Comparison of ENCODE assay signal across 8 cellular contexts in the genomic region with DNA sequence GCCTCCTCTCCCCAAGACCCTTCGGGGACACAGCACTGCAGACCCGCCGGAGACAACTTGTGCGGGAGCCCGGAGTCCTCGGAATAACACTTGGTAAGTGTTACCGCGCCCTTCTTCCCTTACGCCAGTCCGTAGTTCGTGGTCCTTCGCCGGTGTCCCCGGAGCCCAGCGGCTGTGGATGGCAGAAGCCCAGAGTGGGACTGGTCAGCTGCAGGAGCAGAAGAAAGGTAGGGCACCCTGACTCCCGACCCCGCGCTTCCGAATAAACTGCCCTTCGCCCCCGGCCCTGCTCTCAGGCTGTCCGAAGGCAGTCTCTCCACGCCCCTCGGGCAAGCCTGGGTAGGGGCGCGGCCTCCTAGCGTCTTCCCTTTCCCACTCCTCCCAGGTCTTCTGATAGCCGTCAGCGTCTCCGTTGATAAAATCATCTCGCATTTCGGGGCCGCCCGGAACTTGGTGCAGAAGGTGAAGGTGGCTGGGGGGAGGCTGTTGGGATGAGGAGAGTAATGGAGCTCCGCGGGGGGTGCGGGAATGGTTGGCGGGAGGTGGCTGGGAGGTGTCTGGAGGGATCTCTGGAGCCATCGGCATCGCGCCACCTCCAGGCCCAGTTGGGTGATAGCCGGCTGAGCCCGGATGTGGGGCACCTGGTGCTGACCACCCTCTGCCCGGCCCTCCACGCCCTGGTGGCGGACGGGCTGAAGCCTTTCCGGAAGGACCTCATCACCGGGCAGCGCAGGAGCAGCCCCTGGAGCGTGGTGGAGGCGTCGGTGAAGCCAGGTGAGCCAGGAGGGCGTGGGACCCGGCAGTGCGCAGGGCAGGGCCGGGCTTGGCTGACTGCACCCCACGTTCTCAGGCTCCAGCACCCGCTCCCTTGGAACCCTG. TPM values are rescaled to one million over a fixed set of nuclear protein-coding genes. Genes with fewer than 3 reads are reported as not detected.
DNase-seq lines count a peak whose midpoint lies in the region; ATAC-seq and TF ChIP-seq lines count a peak whose summit lies in the region.

No MANE protein-coding gene starts in this region.

- peak overlapping the region in 10 of 11 experiments; percentile 64 to 88 (median 81); a peak in 19 of 22 replicates for H3K27ac ChIP-seq in BLaER1 treated with 17β-estradiol and CSF1 and Interleukin-3, amounts not matched to agents 10 nM and 100 nM
- H3K27ac ChIP-seq in heart right ventricle, result peak overlapping the region; percentile 9 to 98 (median 97)
- peak overlapping the region; percentile 95 for H3K27ac ChIP-seq in parathyroid adenoma

- peaks cover 13 to 40% (median 29%) of the 10 kb centered on the region in 11 experiments for H3K36me3 ChIP-seq in BLaER1 treated with 17β-estradiol and CSF1 and Interleukin-3, amounts not matched to agents 10 nM and 100 nM
- H3K36me3 ChIP-seq in heart right ventricle, result peaks cover 0 to 48% (median 31%) of the 10 kb centered on the region in 9 donors
- no peaks in the 10 kb centered on the region for H3K36me3 ChIP-seq in parathyroid adenoma (ENCODE audit: control insufficient read depth, insufficient read depth, low read length)

- peaks cover 27% of the 10 kb centered on the region for H3K4me1 Mint-ChIP-seq in activated naive CD8-positive, alpha-beta T cell (ENCODE audit: low read depth)

- no peak for TF ChIP-seq CTCF in GM20000 (IDR thresholded peaks at IDR 0.05; ENCODE audit: extremely low read depth, missing control alignments)
- TF ChIP-seq CTCF in heart right ventricle (IDR thresholded peaks at IDR 0.05), result peak in 6 of 9 donors; percentile 12 to 45 (median 32)
- TF ChIP-seq CTCF in parathyroid adenoma (IDR thresholded peaks at IDR 0.05), result peak; percentile 21

- peak overlapping the region; percentile 84 for H3K4me3 Mint-ChIP-seq in activated naive CD8-positive, alpha-beta T cell

- peaks cover 49 to 56% (median 53%) of the 10 kb centered on the region in 10 experiments for H3K4me1 ChIP-seq in BLaER1 treated with 17β-estradiol and CSF1 and Interleukin-3, amounts not matched to agents 10 nM and 100 nM
- H3K4me1 ChIP-seq in heart right ventricle (peaks cover 7 to 46% (median 39%) of the 10 kb centered on the region in 9 donors), parathyroid adenoma (no peaks in the 10 kb centered on the region)

- no peaks in the 10 kb centered on the region for H3K9me3 ChIP-seq in BLaER1 treated with 17β-estradiol and CSF1 and Interleukin-3, amounts not matched to agents 10 nM and 100 nM (replicated peaks in 1 of 11)
- no peaks in the 10 kb centered on the region for H3K9me3 ChIP-seq in heart right ventricle
- H3K9me3 ChIP-seq in parathyroid adenoma (ENCODE audit: control insufficient read depth, low read length), result no peaks in the 10 kb centered on the region

- H3K27me3 ChIP-seq in BLaER1 treated with 17β-estradiol and CSF1 and Interleukin-3, amounts not matched to agents 10 nM and 100 nM, result no peaks in the 10 kb centered on the region
- no peaks in the 10 kb centered on the region for H3K27me3 ChIP-seq in heart right ventricle
- no peaks in the 10 kb centered on the region for H3K27me3 ChIP-seq in parathyroid adenoma (ENCODE audit: control insufficient read depth, insufficient read depth, low read length)

- intact Hi-C loops in heart right ventricle (cut with DNase I), result loop anchor here in 9 of 10 donors (1.0 to 5.0 kb wide), 6 partner anchors 17 to 267 kb away; a partner anchor contains a TSS

- no peak overlapping the region for H3K27ac Mint-ChIP-seq in activated naive CD8-positive, alpha-beta T cell

- ATAC-seq in heart right ventricle, result peak in 3 of 8 donors; percentile 0 to 3 (median 0)

- H3K4me2 ChIP-seq in BLaER1 treated with 17β-estradiol and CSF1 and Interleukin-3, amounts not matched to agents 10 nM and 100 nM, result peak overlapping the region; percentile 85 to 99 (median 95)
- peak overlapping the region; percentile 100 for H3K4me2 ChIP-seq in parathyroid adenoma (ENCODE audit: low read length)

- H3K9me3 Mint-ChIP-seq in activated naive CD8-positive, alpha-beta T cell (ENCODE audit: low read depth), result no peaks in the 10 kb centered on the region

- no peaks in the 10 kb centered on the region for H3K79me2 ChIP-seq in parathyroid adenoma

- no peaks in the 10 kb centered on the region for H3K36me3 Mint-ChIP-seq in activated naive CD8-positive, alpha-beta T cell

- peaks cover 0 to 68% (median 53%) of the 10 kb centered on the region in 11 experiments; a peak in 20 of 22 replicates for H4K20me1 ChIP-seq in BLaER1 treated with 17β-estradiol and CSF1 and Interleukin-3, amounts not matched to agents 10 nM and 100 nM

- peak overlapping the region; percentile 75 to 94 (median 83) for H3K4me3 ChIP-seq in BLaER1 treated with 17β-estradiol and CSF1 and Interleukin-3, amounts not matched to agents 10 nM and 100 nM
- H3K4me3 ChIP-seq in heart right ventricle (peak overlapping the region; percentile 67 to 95 (median 84)), parathyroid adenoma (ENCODE audit: low read depth, low read length) (peak overlapping the region; percentile 99)

- H3K9ac ChIP-seq in BLaER1 treated with 17β-estradiol and CSF1 and Interleukin-3, amounts not matched to agents 10 nM and 100 nM, result peak overlapping the region; percentile 79 to 87 (median 85)
- no peak overlapping the region for H3K9ac ChIP-seq in parathyroid adenoma

- no peaks in the 10 kb centered on the region for H3K27me3 Mint-ChIP-seq in activated naive CD8-positive, alpha-beta T cell

- DNase-seq in GM20000 (ENCODE audit: low spot score) (peak; percentile 59), NCI-H226 (peak; percentile 54), heart right ventricle (peak; percentile 37 to 55), cerebellar nuclear complex (lab: John Stamatoyannopoulos, UW) (no peak)
- DNase-seq in stimulated activated CD4-positive, alpha-beta T cell treated with anti-CD3 and anti-CD28 coated beads, Interleukin-12 subunit alpha, Interleukin-12 subunit beta, amount 100 ng/mL, for 4 hours, result no peak

- 10 to 17% methylated on average over 59 of the region's 59 CpGs for WGBS in heart right ventricle, 2 donors

- peak overlapping the region; percentile 82 for H2AFZ ChIP-seq in parathyroid adenoma

RNA-seq across cellular contexts. Expression of a gene that starts 4.3 kb away (rescaled TPM):
- 10 to 100 TPM; 11.4 to 22.8 (median 15.1) TPM for total RNA-seq in heart right ventricle
- 10 to 100 TPM; 25.0 to 26.4 TPM for polyA plus RNA-seq in heart right ventricle

RNA-seq across cellular contexts. Expression of a gene that starts 16.3 kb away (rescaled TPM):
- total RNA-seq in heart right ventricle, result 100 to 1,000 TPM in 1 of 10 donors, 10 to 100 TPM in 9; 63.1 to 108 (median 76.9) TPM
- polyA plus RNA-seq in heart right ventricle, result 100 to 1,000 TPM; 109 to 113 TPM

RNA-seq across cellular contexts. Expression of a gene that starts 23.7 kb away (rescaled TPM):
- total RNA-seq in heart right ventricle, result under 1 TPM in 1 of 10 donors, not detected in 9; 0.11 TPM
- polyA plus RNA-seq in heart right ventricle, result not detected

RNA-seq across cellular contexts. Expression of a gene that starts 47.7 kb away (rescaled TPM):
- 1 to 10 TPM in 5 of 10 donors, under 1 TPM in 5; 0.68 to 1.7 (median 1.0) TPM for total RNA-seq in heart right ventricle
- polyA plus RNA-seq in heart right ventricle, result 1 to 10 TPM in 1 of 2 donors, under 1 TPM in 1; 0.81 to 3.2 TPM

RNA-seq across cellular contexts. Expression of a gene that starts 51.7 kb away (rescaled TPM):
- 10 to 100 TPM; 12.5 to 21.9 (median 18.0) TPM for total RNA-seq in heart right ventricle
- polyA plus RNA-seq in heart right ventricle, result 10 to 100 TPM; 17.4 to 47.1 TPM

Comparison
In these comparisons a context has a peak if more than half of its experiments do, and no peak if none do; other contexts are left out.
1. DNase-seq: peak in GM20000 (single experiment), NCI-H226 (single experiment) and heart right ventricle (2 of 2); none in cerebellar nuclear complex (0 of 2) and stimulated activated CD4-positive, alpha-beta T cell treated with anti-CD3 and anti-CD28 coated beads, Interleukin-12 subunit alpha, Interleukin-12 subunit beta, amount 100 ng/mL, for 4 hours (single experiment).
2. Peak in every context shown above with its lines, with median percentiles within 50 percentile points of each other: H3K27ac ChIP-seq and H3K4me3 ChIP-seq.